ENCODE assay signal across 22 cellular contexts in genomic region chr18:24140697-24141096, GRCh38. TPM values are rescaled to one million over a fixed set of nuclear protein-coding genes. Genes with fewer than 3 reads are reported as not detected.
A peak's percentile ranks its signal among the peaks of the same experiment; 100 is the strongest.
DNase-seq lines count a peak whose midpoint lies in the region; ATAC-seq and TF ChIP-seq lines count a peak whose summit lies in the region.
"Had no signal": no experiment of that assay in that cellular context is flagged by ENCODE, and none has a peak within 500 bp of the region (broad histone marks: within the 10 kb centered on the region; RNA-seq: fewer than 3 reads in every experiment).

No MANE protein-coding gene starts in this region.

- intact Hi-C loops in activated T-helper 1 cell treated with anti-CD3 and anti-CD28 coated beads, Interleukin-12 subunit alpha, Interleukin-12 subunit beta, Interleukin-2, Interleukin-4 antibody, amounts not matched to agents 30 ng/mL and 10 ng/mL and 1 ng/mL, durations not matched to agents 14 hours and 24 hours and 36 hours (cut with micrococcal nuclease): no loop called here

- no peak for DNase-seq in activated naive CD4-positive, alpha-beta T cell treated with anti-CD3 and anti-CD28 coated beads, Interleukin-2, amount 10 ng/mL, durations not matched to agents 7 days and 5 days
- DNase-seq in activated T-helper 1 cell treated with anti-CD3 and anti-CD28 coated beads, Interleukin-12 subunit alpha, Interleukin-12 subunit beta, Interleukin-2, Interleukin-4 antibody, amounts not matched to agents 30 ng/mL and 10 ng/mL and 1 ng/mL, durations not matched to agents 14 hours and 24 hours and 36 hours (ENCODE audit: low spot score): no peak
- DNase-seq in mesothelial cell of epicardium (ENCODE audit: low spot score in 2 of 2, unreplicated experiment in 2 of 2) (no peak), type B pancreatic cell (ENCODE audit: extremely low spot score, unreplicated experiment) (no peak), NCI-H748 (lab: John Stamatoyannopoulos, UW; ENCODE audit: unreplicated experiment) (no peak), NCI-H2227 treated with DMSO at 0.1 percent for 48 hours (lab: John Stamatoyannopoulos, UW) (no peak)
- DNase-seq: 8988T, AML-193, DMS79, GM23248, MG63, NCI-H1417, NCI-H187 treated with DMSO at 0.1 percent for 48 hours, NCI-H2107, NCI-H226, NCI-H510A treated with DMSO at 0.1 percent for 48 hours, NCI-H82 had no signal

- peaks cover 24% of the 10 kb centered on the region for H3K4me1 Mint-ChIP-seq in activated naive CD4-positive, alpha-beta T cell treated with anti-CD3 and anti-CD28 coated beads, Interleukin-2, amount 50 U/mL, for 24 hours
- H3K4me1 Mint-ChIP-seq in activated naive CD4-positive, alpha-beta T cell treated with anti-CD3 and anti-CD28 coated beads, Interleukin-2, amount 10 ng/mL, durations not matched to agents 7 days and 5 days: peaks cover 32% of the 10 kb centered on the region
- peaks cover 25% of the 10 kb centered on the region for H3K4me1 Mint-ChIP-seq in activated T-helper 1 cell treated with anti-CD3 and anti-CD28 coated beads, Interleukin-12 subunit alpha, Interleukin-12 subunit beta, Interleukin-2, Interleukin-4 antibody, amounts not matched to agents 30 ng/mL and 10 ng/mL and 1 ng/mL, durations not matched to agents 14 hours and 24 hours and 36 hours (ENCODE audit: low read depth)
- H3K4me1 Mint-ChIP-seq in mesothelial cell of epicardium: peaks cover 9% of the 10 kb centered on the region
- peaks cover 20% of the 10 kb centered on the region for H3K4me1 Mint-ChIP-seq in type B pancreatic cell (ENCODE audit: unreplicated experiment)

- TF ChIP-seq CTCF in mesothelial cell of epicardium (IDR thresholded peaks at IDR 0.05; ENCODE audit: unreplicated experiment) (no peak), type B pancreatic cell (conservative IDR thresholded peaks at IDR 0.05) (no peak)

- peak overlapping the region; percentile 66 for H3K27ac Mint-ChIP-seq in activated naive CD4-positive, alpha-beta T cell treated with anti-CD3 and anti-CD28 coated beads, Interleukin-2, amount 50 U/mL, for 24 hours
- no peak overlapping the region for H3K27ac Mint-ChIP-seq in activated naive CD4-positive, alpha-beta T cell treated with anti-CD3 and anti-CD28 coated beads, Interleukin-2, amount 10 ng/mL, durations not matched to agents 7 days and 5 days
- H3K27ac Mint-ChIP-seq in activated T-helper 1 cell treated with anti-CD3 and anti-CD28 coated beads, Interleukin-12 subunit alpha, Interleukin-12 subunit beta, Interleukin-2, Interleukin-4 antibody, amounts not matched to agents 30 ng/mL and 10 ng/mL and 1 ng/mL, durations not matched to agents 14 hours and 24 hours and 36 hours: no peak overlapping the region
- H3K27ac Mint-ChIP-seq in mesothelial cell of epicardium (no peak overlapping the region), type B pancreatic cell (no peak overlapping the region)

- no peak for ATAC-seq in GM21367 (IDR thresholded peaks at IDR 0.05; ENCODE audit: unreplicated experiment)
- ATAC-seq: HepG2, K562, Panc1 had no signal

- H3K4me3 Mint-ChIP-seq in activated naive CD4-positive, alpha-beta T cell treated with anti-CD3 and anti-CD28 coated beads, Interleukin-2, amount 50 U/mL, for 24 hours: peak overlapping the region; percentile 64
- H3K4me3 Mint-ChIP-seq in activated naive CD4-positive, alpha-beta T cell treated with anti-CD3 and anti-CD28 coated beads, Interleukin-2, amount 10 ng/mL, durations not matched to agents 7 days and 5 days: no peak overlapping the region
- peak overlapping the region; percentile 2 for H3K4me3 Mint-ChIP-seq in activated T-helper 1 cell treated with anti-CD3 and anti-CD28 coated beads, Interleukin-12 subunit alpha, Interleukin-12 subunit beta, Interleukin-2, Interleukin-4 antibody, amounts not matched to agents 30 ng/mL and 10 ng/mL and 1 ng/mL, durations not matched to agents 14 hours and 24 hours and 36 hours
- H3K4me3 Mint-ChIP-seq in mesothelial cell of epicardium: peak overlapping the region; percentile 36
- peak overlapping the region; percentile 60 for H3K4me3 Mint-ChIP-seq in type B pancreatic cell

- CTCF ChIA-PET in activated naive CD4-positive, alpha-beta T cell treated with anti-CD3 and anti-CD28 coated beads, Interleukin-2, amount 10 ng/mL, durations not matched to agents 7 days and 5 days (lab: Charles Lee): no interaction called here

- no peaks in the 10 kb centered on the region for H3K36me3 Mint-ChIP-seq in activated naive CD4-positive, alpha-beta T cell treated with anti-CD3 and anti-CD28 coated beads, Interleukin-2, amount 50 U/mL, for 24 hours
- H3K36me3 Mint-ChIP-seq in activated naive CD4-positive, alpha-beta T cell treated with anti-CD3 and anti-CD28 coated beads, Interleukin-2, amount 10 ng/mL, durations not matched to agents 7 days and 5 days: peaks cover 11% of the 10 kb centered on the region
- H3K36me3 Mint-ChIP-seq in activated T-helper 1 cell treated with anti-CD3 and anti-CD28 coated beads, Interleukin-12 subunit alpha, Interleukin-12 subunit beta, Interleukin-2, Interleukin-4 antibody, amounts not matched to agents 30 ng/mL and 10 ng/mL and 1 ng/mL, durations not matched to agents 14 hours and 24 hours and 36 hours (ENCODE audit: low read depth): peaks cover 15% of the 10 kb centered on the region
- H3K36me3 Mint-ChIP-seq in mesothelial cell of epicardium (peaks cover 20% of the 10 kb centered on the region), type B pancreatic cell (peaks cover 7% of the 10 kb centered on the region)

- no peaks in the 10 kb centered on the region for H3K9me3 Mint-ChIP-seq in activated naive CD4-positive, alpha-beta T cell treated with anti-CD3 and anti-CD28 coated beads, Interleukin-2, amount 50 U/mL, for 24 hours
- H3K9me3 Mint-ChIP-seq in activated naive CD4-positive, alpha-beta T cell treated with anti-CD3 and anti-CD28 coated beads, Interleukin-2, amount 10 ng/mL, durations not matched to agents 7 days and 5 days: no peaks in the 10 kb centered on the region
- H3K9me3 Mint-ChIP-seq in activated T-helper 1 cell treated with anti-CD3 and anti-CD28 coated beads, Interleukin-12 subunit alpha, Interleukin-12 subunit beta, Interleukin-2, Interleukin-4 antibody, amounts not matched to agents 30 ng/mL and 10 ng/mL and 1 ng/mL, durations not matched to agents 14 hours and 24 hours and 36 hours: no peaks in the 10 kb centered on the region
- peaks cover 6% of the 10 kb centered on the region for H3K9me3 Mint-ChIP-seq in mesothelial cell of epicardium
- peaks cover 5% of the 10 kb centered on the region for H3K9me3 Mint-ChIP-seq in type B pancreatic cell

- H3K27me3 Mint-ChIP-seq in activated naive CD4-positive, alpha-beta T cell treated with anti-CD3 and anti-CD28 coated beads, Interleukin-2, amount 50 U/mL, for 24 hours: peaks cover 10% of the 10 kb centered on the region
- H3K27me3 Mint-ChIP-seq in activated naive CD4-positive, alpha-beta T cell treated with anti-CD3 and anti-CD28 coated beads, Interleukin-2, amount 10 ng/mL, durations not matched to agents 7 days and 5 days: peaks cover 49% of the 10 kb centered on the region
- H3K27me3 Mint-ChIP-seq in activated T-helper 1 cell treated with anti-CD3 and anti-CD28 coated beads, Interleukin-12 subunit alpha, Interleukin-12 subunit beta, Interleukin-2, Interleukin-4 antibody, amounts not matched to agents 30 ng/mL and 10 ng/mL and 1 ng/mL, durations not matched to agents 14 hours and 24 hours and 36 hours (ENCODE audit: insufficient read depth): peaks cover 25% of the 10 kb centered on the region
- no peaks in the 10 kb centered on the region for H3K27me3 Mint-ChIP-seq in mesothelial cell of epicardium (ENCODE audit: low read depth)
- H3K27me3 Mint-ChIP-seq in type B pancreatic cell: no peaks in the 10 kb centered on the region

RNA-seq across cellular contexts. Expression of gene CABYR, which starts 1.8 kb away (rescaled TPM):
- total RNA-seq in activated T-helper 1 cell treated with anti-CD3 and anti-CD28 coated beads, Interleukin-12 subunit alpha, Interleukin-12 subunit beta, Interleukin-2, Interleukin-4 antibody, amounts not matched to agents 30 ng/mL and 10 ng/mL and 1 ng/mL, durations not matched to agents 14 hours and 24 hours and 36 hours: 0.49 and 1.1 TPM in 2 replicates
- total RNA-seq in mesothelial cell of epicardium (13.1 to 14.8 TPM (median 13.7 TPM) in 3 replicates), type B pancreatic cell (ENCODE audit: low replicate concordance) (7.8 and 8.6 TPM in 2 replicates)
- total RNA-seq: K562 had no signal
